ENCODE assay signal across 1 cellular context in genomic region chr6:5567890-5568289, GRCh38.
TF ChIP-seq lines count a peak whose summit lies in the region.

No MANE protein-coding gene starts in this region.

TF ChIP-seq in HepG2, 621 proteins besides CTCF, POLR2A, EP300 and RAD21 (continued from another document):
- TF ChIP-seq TIGD3 (CRISPR knock-in tag; IDR thresholded peaks at IDR 0.05; ENCODE audit: borderline replicate concordance) (no peak), MLXIP (CRISPR knock-in tag; IDR thresholded peaks at IDR 0.05; ENCODE audit: borderline replicate concordance) (no peak), NONO (IDR thresholded peaks at IDR 0.05) (no peak), NONO (CRISPR knock-in tag; conservative IDR thresholded peaks at IDR 0.05) (no peak), ZSCAN31 (CRISPR knock-in tag; IDR thresholded peaks at IDR 0.05; ENCODE audit: low read depth) (no peak), CREM (IDR thresholded peaks at IDR 0.05) (no peak), CREM (CRISPR knock-in tag; IDR thresholded peaks at IDR 0.05) (no peak), ZNF230 (CRISPR knock-in tag; IDR thresholded peaks at IDR 0.05) (no peak)
